Comparison of ENCODE assay signal across 1 cellular context in the genomic region with DNA sequence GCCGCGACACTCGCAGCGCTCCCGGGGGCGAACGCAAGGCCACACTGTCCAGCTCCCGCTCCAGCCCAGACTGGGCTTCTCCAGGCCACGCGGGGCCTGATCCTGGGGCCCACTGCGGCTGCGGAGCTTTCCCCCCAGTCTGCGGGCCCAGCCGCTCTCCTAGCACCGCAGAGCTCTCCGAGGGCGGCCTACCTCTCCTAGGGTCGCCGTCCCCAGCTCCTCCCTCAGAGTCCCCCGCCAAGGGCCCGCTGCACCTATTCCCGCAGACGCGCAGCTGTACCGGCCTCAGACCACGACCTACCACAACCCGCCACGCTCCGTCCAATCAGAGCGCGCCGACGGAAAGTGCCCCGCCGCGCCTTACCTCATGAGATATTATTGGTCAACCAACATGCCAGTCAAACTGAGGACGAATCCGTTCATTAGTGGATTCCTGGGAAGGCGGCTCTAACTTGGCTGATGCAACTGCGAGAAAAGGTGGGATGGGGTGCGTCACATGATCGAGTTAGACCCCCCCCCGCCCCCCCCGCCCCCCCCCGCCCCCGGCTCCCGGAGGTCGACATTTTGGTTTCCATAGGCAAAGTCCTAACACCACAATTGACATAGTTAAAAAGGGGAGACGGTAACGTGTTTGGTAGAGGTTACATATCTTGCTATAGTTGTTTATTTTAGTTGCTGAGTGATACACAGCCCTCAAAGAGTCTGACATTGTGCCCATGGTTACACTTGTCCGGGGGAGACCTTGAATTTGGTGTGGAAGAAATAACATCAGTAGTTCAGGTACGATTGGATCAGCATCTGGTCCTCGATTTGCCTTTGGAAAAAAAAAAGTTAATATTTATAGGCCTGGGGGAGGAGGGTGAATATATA.
TF ChIP-seq lines count a peak whose summit lies in the region.

A gene (minus strand): TSS at position 278 of the 870 bp plus-strand sequence. CDS start 6,743 bp downstream, outside the sequence.

TF ChIP-seq in K562, 482 proteins besides CTCF, POLR2A, EP300 and RAD21 (continued from another document and continues in another):
- TF ChIP-seq JUN (IDR thresholded peaks at IDR 0.05; ENCODE audit: borderline replicate concordance, low read depth, low read length), result peak; percentile 51; the same call in 1 of the 2 replicates
- TF ChIP-seq JUN (CRISPR knock-in tag; IDR thresholded peaks at IDR 0.05; ENCODE audit: borderline replicate concordance), result no peak
- TF ChIP-seq HOXB6 (CRISPR knock-in tag; IDR thresholded peaks at IDR 0.05; ENCODE audit: borderline replicate concordance), result no peak
- TF ChIP-seq, protein P1, sequence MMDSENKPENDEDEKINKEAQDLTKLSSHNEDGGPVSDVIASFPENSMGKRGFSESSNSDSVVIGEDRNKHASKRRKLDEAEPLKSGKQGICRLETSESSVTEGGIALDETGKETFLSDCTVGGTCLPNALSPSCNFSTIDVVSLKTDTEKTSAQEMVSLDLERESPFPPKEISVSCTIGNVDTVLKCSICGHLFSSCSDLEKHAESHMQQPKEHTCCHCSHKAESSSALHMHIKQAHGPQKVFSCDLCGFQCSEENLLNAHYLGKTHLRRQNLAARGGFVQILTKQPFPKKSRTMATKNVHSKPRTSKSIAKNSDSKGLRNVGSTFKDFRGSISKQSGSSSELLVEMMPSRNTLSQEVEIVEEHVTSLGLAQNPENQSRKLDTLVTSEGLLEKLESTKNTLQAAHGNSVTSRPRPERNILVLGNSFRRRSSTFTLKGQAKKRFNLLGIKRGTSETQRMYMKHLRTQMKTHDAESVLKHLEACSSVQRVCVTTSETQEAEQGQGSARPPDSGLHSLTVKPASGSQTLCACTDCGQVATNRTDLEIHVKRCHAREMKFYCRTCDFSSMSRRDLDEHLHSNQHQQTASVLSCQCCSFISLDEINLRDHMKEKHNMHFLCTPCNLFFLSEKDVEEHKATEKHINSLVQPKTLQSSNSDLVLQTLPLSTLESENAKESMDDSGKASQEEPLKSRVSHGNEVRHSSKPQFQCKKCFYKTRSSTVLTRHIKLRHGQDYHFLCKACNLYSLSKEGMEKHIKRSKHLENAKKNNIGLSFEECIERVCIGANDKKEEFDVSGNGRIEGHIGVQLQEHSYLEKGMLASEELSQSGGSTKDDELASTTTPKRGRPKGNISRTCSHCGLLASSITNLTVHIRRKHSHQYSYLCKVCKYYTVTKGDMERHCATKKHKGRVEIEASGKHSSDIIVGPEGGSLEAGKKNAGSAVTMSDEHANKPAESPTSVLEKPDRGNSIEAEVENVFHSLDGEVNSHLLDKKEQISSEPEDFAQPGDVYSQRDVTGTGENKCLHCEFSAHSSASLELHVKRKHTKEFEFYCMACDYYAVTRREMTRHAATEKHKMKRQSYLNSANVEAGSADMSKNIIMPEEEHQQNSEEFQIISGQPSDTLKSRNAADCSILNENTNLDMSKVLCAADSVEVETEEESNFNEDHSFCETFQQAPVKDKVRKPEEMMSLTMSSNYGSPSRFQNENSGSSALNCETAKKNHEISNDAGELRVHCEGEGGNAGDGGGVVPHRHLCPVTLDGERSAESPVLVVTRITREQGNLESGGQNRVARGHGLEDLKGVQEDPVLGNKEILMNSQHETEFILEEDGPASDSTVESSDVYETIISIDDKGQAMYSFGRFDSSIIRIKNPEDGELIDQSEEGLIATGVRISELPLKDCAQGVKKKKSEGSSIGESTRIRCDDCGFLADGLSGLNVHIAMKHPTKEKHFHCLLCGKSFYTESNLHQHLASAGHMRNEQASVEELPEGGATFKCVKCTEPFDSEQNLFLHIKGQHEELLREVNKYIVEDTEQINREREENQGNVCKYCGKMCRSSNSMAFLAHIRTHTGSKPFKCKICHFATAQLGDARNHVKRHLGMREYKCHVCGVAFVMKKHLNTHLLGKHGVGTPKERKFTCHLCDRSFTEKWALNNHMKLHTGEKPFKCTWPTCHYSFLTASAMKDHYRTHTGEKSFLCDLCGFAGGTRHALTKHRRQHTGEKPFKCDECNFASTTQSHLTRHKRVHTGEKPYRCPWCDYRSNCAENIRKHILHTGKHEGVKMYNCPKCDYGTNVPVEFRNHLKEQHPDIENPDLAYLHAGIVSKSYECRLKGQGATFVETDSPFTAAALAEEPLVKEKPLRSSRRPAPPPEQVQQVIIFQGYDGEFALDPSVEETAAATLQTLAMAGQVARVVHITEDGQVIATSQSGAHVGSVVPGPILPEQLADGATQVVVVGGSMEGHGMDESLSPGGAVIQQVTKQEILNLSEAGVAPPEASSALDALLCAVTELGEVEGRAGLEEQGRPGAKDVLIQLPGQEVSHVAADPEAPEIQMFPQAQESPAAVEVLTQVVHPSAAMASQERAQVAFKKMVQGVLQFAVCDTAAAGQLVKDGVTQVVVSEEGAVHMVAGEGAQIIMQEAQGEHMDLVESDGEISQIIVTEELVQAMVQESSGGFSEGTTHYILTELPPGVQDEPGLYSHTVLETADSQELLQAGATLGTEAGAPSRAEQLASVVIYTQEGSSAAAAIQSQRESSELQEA (IDR thresholded peaks at IDR 0.05; ENCODE audit: low read depth), result no peak
- 0 out of 4 replicates have a peak, but pooled peaks have one; percentile 37 to 43 for TF ChIP-seq FOXK2 (conservative IDR thresholded peaks at IDR 0.05 in 1 of 2, IDR thresholded peaks at IDR 0.05 in 1 of 2; ENCODE audit: low read depth in 2 of 2)
- TF ChIP-seq ZNF408 (CRISPR knock-in tag; IDR thresholded peaks at IDR 0.05; ENCODE audit: low read depth), result no peak
- peak; percentile 46; the same call in 1 of the 2 replicates for TF ChIP-seq HCFC1 (IDR thresholded peaks at IDR 0.05; ENCODE audit: low read depth, low read length)
- TF ChIP-seq, protein P2, sequence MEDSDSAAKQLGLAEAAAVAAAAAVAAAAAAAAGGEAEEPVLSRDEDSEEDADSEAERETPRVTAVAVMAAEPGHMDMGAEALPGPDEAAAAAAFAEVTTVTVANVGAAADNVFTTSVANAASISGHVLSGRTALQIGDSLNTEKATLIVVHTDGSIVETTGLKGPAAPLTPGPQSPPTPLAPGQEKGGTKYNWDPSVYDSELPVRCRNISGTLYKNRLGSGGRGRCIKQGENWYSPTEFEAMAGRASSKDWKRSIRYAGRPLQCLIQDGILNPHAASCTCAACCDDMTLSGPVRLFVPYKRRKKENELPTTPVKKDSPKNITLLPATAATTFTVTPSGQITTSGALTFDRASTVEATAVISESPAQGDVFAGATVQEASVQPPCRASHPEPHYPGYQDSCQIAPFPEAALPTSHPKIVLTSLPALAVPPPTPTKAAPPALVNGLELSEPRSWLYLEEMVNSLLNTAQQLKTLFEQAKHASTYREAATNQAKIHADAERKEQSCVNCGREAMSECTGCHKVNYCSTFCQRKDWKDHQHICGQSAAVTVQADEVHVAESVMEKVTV (CRISPR knock-in tag; IDR thresholded peaks at IDR 0.05), result no peak
- no peak for TF ChIP-seq SMARCB1 (IDR thresholded peaks at IDR 0.05; ENCODE audit: insufficient read length, low read depth)
- peak; percentile 79; the same call in 1 of the 2 replicates for TF ChIP-seq NR2F6 (CRISPR knock-in tag; IDR thresholded peaks at IDR 0.05)
- TF ChIP-seq ZNF436 (CRISPR knock-in tag; IDR thresholded peaks at IDR 0.05), result peak; percentile 79; the same call in 1 of the 2 replicates
- TF ChIP-seq ZNF764 (CRISPR knock-in tag; IDR thresholded peaks at IDR 0.05; ENCODE audit: low read depth), result peak; percentile 84
- TF ChIP-seq PCBP2 (IDR thresholded peaks at IDR 0.05; ENCODE audit: low read depth, low read length, poor library complexity, severe bottlenecking), result no peak
- no peak for TF ChIP-seq ZNF695 (CRISPR knock-in tag; IDR thresholded peaks at IDR 0.05)
- TF ChIP-seq SLC30A9 (CRISPR knock-in tag; IDR thresholded peaks at IDR 0.05), result no peak
- no peak for TF ChIP-seq TCF7L2 (IDR thresholded peaks at IDR 0.05; ENCODE audit: low read depth, low read length)
- no peak for TF ChIP-seq ZNF212 (CRISPR knock-in tag; IDR thresholded peaks at IDR 0.05)
- TF ChIP-seq ZNF354B (CRISPR knock-in tag; IDR thresholded peaks at IDR 0.05), result no peak
- no peak for TF ChIP-seq BMI1 (IDR thresholded peaks at IDR 0.05; ENCODE audit: low read length)
- TF ChIP-seq SP1 (CRISPR knock-in tag; IDR thresholded peaks at IDR 0.05), result peak; percentile 71
- TF ChIP-seq, protein P3, sequence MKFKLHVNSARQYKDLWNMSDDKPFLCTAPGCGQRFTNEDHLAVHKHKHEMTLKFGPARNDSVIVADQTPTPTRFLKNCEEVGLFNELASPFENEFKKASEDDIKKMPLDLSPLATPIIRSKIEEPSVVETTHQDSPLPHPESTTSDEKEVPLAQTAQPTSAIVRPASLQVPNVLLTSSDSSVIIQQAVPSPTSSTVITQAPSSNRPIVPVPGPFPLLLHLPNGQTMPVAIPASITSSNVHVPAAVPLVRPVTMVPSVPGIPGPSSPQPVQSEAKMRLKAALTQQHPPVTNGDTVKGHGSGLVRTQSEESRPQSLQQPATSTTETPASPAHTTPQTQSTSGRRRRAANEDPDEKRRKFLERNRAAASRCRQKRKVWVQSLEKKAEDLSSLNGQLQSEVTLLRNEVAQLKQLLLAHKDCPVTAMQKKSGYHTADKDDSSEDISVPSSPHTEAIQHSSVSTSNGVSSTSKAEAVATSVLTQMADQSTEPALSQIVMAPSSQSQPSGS (CRISPR knock-in tag; IDR thresholded peaks at IDR 0.05), result no peak
- TF ChIP-seq KDM1A (IDR thresholded peaks at IDR 0.05), result no peak
- TF ChIP-seq SIRT6 (IDR thresholded peaks at IDR 0.05; ENCODE audit: low read depth, low read length), result peak; percentile 31
- no peak for TF ChIP-seq U2AF1 (optimal IDR thresholded peaks at IDR 0.05; ENCODE audit: low read depth, low read length)
- TF ChIP-seq, protein P4, sequence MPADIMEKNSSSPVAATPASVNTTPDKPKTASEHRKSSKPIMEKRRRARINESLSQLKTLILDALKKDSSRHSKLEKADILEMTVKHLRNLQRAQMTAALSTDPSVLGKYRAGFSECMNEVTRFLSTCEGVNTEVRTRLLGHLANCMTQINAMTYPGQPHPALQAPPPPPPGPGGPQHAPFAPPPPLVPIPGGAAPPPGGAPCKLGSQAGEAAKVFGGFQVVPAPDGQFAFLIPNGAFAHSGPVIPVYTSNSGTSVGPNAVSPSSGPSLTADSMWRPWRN (IDR thresholded peaks at IDR 0.05; ENCODE audit: low read depth), result no peak
- no peak for TF ChIP-seq TFAM (CRISPR knock-in tag; conservative IDR thresholded peaks at IDR 0.05)
- TF ChIP-seq POLR2AphosphoS5 (IDR thresholded peaks at IDR 0.05; ENCODE audit: control insufficient read depth, insufficient read depth, low read depth, low read length), result peak; percentile 94
- peak; percentile 69; the same call in 1 of the 2 replicates for TF ChIP-seq ZC3H4 (CRISPR knock-in tag; IDR thresholded peaks at IDR 0.05; ENCODE audit: borderline replicate concordance)
- TF ChIP-seq GABPB1 (CRISPR knock-in tag; IDR thresholded peaks at IDR 0.05), result peak; percentile 69; the same call in 1 of the 2 replicates
- no peak for TF ChIP-seq ZNF140 (CRISPR knock-in tag; IDR thresholded peaks at IDR 0.05)
- no peak for TF ChIP-seq HNRNPUL1 (IDR thresholded peaks at IDR 0.05; ENCODE audit: low read length)
- TF ChIP-seq SNRNP70 (optimal IDR thresholded peaks at IDR 0.05; ENCODE audit: low read depth, low read length), result no peak
- no peak for TF ChIP-seq CBFA2T3 (IDR thresholded peaks at IDR 0.05)
- no peak; the same call in 1 of the 2 replicates for TF ChIP-seq CBX1 (IDR thresholded peaks at IDR 0.05; ENCODE audit: low read depth)
- TF ChIP-seq PHB (CRISPR knock-in tag; IDR thresholded peaks at IDR 0.05), result peak; percentile 93
- TF ChIP-seq, protein P5, sequence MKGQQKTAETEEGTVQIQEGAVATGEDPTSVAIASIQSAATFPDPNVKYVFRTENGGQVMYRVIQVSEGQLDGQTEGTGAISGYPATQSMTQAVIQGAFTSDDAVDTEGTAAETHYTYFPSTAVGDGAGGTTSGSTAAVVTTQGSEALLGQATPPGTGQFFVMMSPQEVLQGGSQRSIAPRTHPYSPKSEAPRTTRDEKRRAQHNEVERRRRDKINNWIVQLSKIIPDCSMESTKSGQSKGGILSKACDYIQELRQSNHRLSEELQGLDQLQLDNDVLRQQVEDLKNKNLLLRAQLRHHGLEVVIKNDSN (CRISPR knock-in tag; IDR thresholded peaks at IDR 0.05), result peak; percentile 78
- TF ChIP-seq, protein P6, sequence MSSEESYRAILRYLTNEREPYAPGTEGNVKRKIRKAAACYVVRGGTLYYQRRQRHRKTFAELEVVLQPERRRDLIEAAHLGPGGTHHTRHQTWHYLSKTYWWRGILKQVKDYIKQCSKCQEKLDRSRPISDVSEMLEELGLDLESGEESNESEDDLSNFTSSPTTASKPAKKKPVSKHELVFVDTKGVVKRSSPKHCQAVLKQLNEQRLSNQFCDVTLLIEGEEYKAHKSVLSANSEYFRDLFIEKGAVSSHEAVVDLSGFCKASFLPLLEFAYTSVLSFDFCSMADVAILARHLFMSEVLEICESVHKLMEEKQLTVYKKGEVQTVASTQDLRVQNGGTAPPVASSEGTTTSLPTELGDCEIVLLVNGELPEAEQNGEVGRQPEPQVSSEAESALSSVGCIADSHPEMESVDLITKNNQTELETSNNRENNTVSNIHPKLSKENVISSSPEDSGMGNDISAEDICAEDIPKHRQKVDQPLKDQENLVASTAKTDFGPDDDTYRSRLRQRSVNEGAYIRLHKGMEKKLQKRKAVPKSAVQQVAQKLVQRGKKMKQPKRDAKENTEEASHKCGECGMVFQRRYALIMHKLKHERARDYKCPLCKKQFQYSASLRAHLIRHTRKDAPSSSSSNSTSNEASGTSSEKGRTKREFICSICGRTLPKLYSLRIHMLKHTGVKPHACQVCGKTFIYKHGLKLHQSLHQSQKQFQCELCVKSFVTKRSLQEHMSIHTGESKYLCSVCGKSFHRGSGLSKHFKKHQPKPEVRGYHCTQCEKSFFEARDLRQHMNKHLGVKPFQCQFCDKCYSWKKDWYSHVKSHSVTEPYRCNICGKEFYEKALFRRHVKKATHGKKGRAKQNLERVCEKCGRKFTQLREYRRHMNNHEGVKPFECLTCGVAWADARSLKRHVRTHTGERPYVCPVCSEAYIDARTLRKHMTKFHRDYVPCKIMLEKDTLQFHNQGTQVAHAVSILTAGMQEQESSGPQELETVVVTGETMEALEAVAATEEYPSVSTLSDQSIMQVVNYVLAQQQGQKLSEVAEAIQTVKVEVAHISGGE (CRISPR knock-in tag; IDR thresholded peaks at IDR 0.05), result no peak; a peak in 2 of 6 replicates
